Comparison of ENCODE assay signal across 10 cellular contexts in the genomic region with DNA sequence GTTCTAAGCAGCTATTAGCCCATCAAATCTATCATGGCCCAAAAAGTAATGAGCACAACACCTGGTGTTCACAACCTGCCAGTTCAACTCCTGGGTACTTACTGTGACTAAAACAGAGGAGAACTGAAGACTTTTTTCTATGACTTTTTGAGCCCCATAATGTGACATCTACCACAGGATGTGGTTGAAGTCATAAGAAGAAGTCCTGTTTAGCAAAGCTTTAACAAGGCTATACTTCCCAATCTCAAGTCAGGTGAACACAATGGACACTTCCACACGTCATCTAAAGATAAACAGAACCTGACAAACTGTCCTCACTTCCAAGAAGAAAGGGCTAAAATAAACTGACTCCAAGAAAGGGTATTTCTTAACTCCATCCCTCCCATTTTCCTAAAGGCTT.
DNase-seq lines count a peak whose midpoint lies in the region; ATAC-seq and TF ChIP-seq lines count a peak whose summit lies in the region.
"Had no signal": no experiment of that assay in that cellular context is flagged by ENCODE, and none has a peak within 500 bp of the region (broad histone marks: within the 10 kb centered on the region; RNA-seq: fewer than 3 reads in every experiment).

No MANE protein-coding gene starts in this region.

- H3K4me3 ChIP-seq in RWPE2 (ENCODE audit: severe bottlenecking) = no peak overlapping the region
- H3K4me3 ChIP-seq in coronary artery = no peak overlapping the region

- TF ChIP-seq CTCF in RWPE2 (IDR thresholded peaks at IDR 0.05; ENCODE audit: poor library complexity, severe bottlenecking) = no peak
- TF ChIP-seq CTCF in coronary artery (IDR thresholded peaks at IDR 0.05) = no peak

- H3K4me1 ChIP-seq in RWPE2 (ENCODE audit: insufficient read depth, poor library complexity, severe bottlenecking) = peaks cover 23% of the 10 kb centered on the region

- peak overlapping the region; percentile 70 for H3K27ac ChIP-seq in RWPE2 (ENCODE audit: poor library complexity, severe bottlenecking)
- no peak overlapping the region for H3K27ac ChIP-seq in coronary artery

- no peaks in the 10 kb centered on the region for H3K9me3 ChIP-seq in RWPE2 (ENCODE audit: severe bottlenecking)

- peak; percentile 69 to 73 for DNase-seq in AML-193 (lab: John Stamatoyannopoulos, UW)
- no peak for DNase-seq in RWPE2 (ENCODE audit: low spot score)
- no peak for DNase-seq in coronary artery (ENCODE audit: low spot score)
- DNase-seq in NCI-H2196 treated with DMSO at 0.1 percent for 48 hours (lab: John Stamatoyannopoulos, UW; ENCODE audit: unreplicated experiment) = no peak
- no peak for DNase-seq in NCI-H2171 (lab: John Stamatoyannopoulos, UW)
- DNase-seq: C1 segment of cervical spinal cord; stimulated activated CD4-positive, alpha-beta T cell treated with anti-CD3 and anti-CD28 coated beads, Interleukin-12 subunit alpha, Interleukin-12 subunit beta, amount 100 ng/mL, for 4 hours had no signal

- H3K27me3 ChIP-seq in RWPE2 (ENCODE audit: insufficient read depth, poor library complexity, severe bottlenecking) = no peaks in the 10 kb centered on the region

- H3K36me3 ChIP-seq in RWPE2 (ENCODE audit: low read depth) = peaks cover 6% of the 10 kb centered on the region; the same call in 1 of the 2 replicates

- ATAC-seq in GM18868 (IDR thresholded peaks at IDR 0.05; ENCODE audit: unreplicated experiment) = peak; percentile 95
- ATAC-seq in HG03066 (IDR thresholded peaks at IDR 0.05; ENCODE audit: low read depth, unreplicated experiment) = peak; percentile 56
- no peak for ATAC-seq in RWPE2 (ENCODE audit: low read depth)
- no peak for ATAC-seq in HG03045 (IDR thresholded peaks at IDR 0.05; ENCODE audit: unreplicated experiment)

Comparison
In these comparisons a context has a peak if more than half of its experiments do, and no peak if none do; other contexts are left out.
1. DNase-seq: peak in AML-193 (2 of 2); none in RWPE2 (single experiment), coronary artery (single experiment), NCI-H2196 treated with DMSO at 0.1 percent for 48 hours (single experiment) and NCI-H2171 (single experiment).
2. ATAC-seq: peak in GM18868 (single experiment) and HG03066 (single experiment); none in RWPE2 (single experiment) and HG03045 (single experiment).